In genomic region chr18:59818769-59819168, GRCh38 we compare ENCODE assay signal across 33 cellular contexts.
"Had no signal": no experiment of that assay in that cellular context is flagged by ENCODE, and none has a peak within 500 bp of the region (broad histone marks: within the 10 kb centered on the region; RNA-seq: fewer than 3 reads in every experiment).

No MANE protein-coding gene starts in this region.

- H3K27me3 ChIP-seq: adrenal gland, body of pancreas, colonic mucosa had no signal

- H3K9me3 Mint-ChIP-seq: activated CD4-positive, alpha-beta memory T cell treated with anti-CD3 and anti-CD28 coated beads, Interleukin-2, amount 10 ng/mL, durations not matched to agents 7 days and 5 days; activated CD4-positive, alpha-beta T cell treated with anti-CD3 and anti-CD28 coated beads, Interleukin-2, amount 10 ng/mL, durations not matched to agents 7 days and 5 days; activated naive CD4-positive, alpha-beta T cell treated with anti-CD3 and anti-CD28 coated beads for 36 hours; activated naive CD4-positive, alpha-beta T cell treated with anti-CD3 and anti-CD28 coated beads, Interleukin-2, amount 50 U/mL, for 24 hours; activated naive CD8-positive, alpha-beta T cell treated with anti-CD3 and anti-CD28 coated beads for 36 hours; activated naive CD8-positive, alpha-beta T cell treated with anti-CD3 and anti-CD28 coated beads, Interleukin-2, amount 50 U/mL, for 24 hours; activated T-helper 1 cell treated with anti-CD3 and anti-CD28 coated beads, Interleukin-12 subunit alpha, Interleukin-12 subunit beta, Interleukin-2, Interleukin-4 antibody, amounts not matched to agents 30 ng/mL and 10 ng/mL and 1 ng/mL, durations not matched to agents 14 hours and 24 hours and 36 hours; activated T-helper 2 cell treated with anti-CD3 and anti-CD28 coated beads, Interferon-gamma antibody, Interleukin-2, Interleukin-4, amounts not matched to agents 10 μg/mL and 5 μg/mL and 100 μg/mL, durations not matched to agents 14 hours and 24 hours and 36 hours; endodermal cell; T-helper 2 cell treated with Interferon-gamma antibody and Interleukin-4, amounts not matched to agents 5 μg/mL and 100 μg/mL, for 36 hours had no signal

- ATAC-seq: activated naive CD8-positive, alpha-beta T cell treated with anti-CD3 and anti-CD28 coated beads, Interleukin-2, amount 50 U/mL, for 24 hours; body of pancreas; esophagus mucosa; T-helper 17 cell had no signal

- H3K36me3 ChIP-seq: adrenal gland, colonic mucosa, WERI-Rb-1 had no signal

- FAIRE-seq: frontal cortex had no signal

- H3K27ac ChIP-seq: adrenal gland, body of pancreas, colonic mucosa, WERI-Rb-1 had no signal

- H3K9me3 ChIP-seq: adrenal gland, body of pancreas, colonic mucosa had no signal

- DNase-seq: activated CD4-positive, alpha-beta memory T cell treated with anti-CD3 and anti-CD28 coated beads, Interleukin-2, amount 10 ng/mL, durations not matched to agents 7 days and 5 days; activated CD4-positive, alpha-beta T cell treated with anti-CD3 and anti-CD28 coated beads for 1 hour; activated CD4-positive, alpha-beta T cell treated with anti-CD3 and anti-CD28 coated beads for 4 hours; activated CD4-positive, alpha-beta T cell treated with anti-CD3 and anti-CD28 coated beads, Interleukin-2, amount 10 ng/mL, durations not matched to agents 7 days and 5 days; activated CD4-positive, alpha-beta T cell treated with anti-CD3 and anti-CD28 coated beads, Interleukin-2, amount 50 U/mL, for 4 hours; activated CD4-positive, CD25-positive, alpha-beta regulatory T cell; activated effector memory CD4-positive, alpha-beta T cell treated with anti-CD3 and anti-CD28 coated beads, Interleukin-2, amount 50 U/mL, for 16 hours; activated naive CD4-positive, alpha-beta T cell treated with anti-CD3 and anti-CD28 coated beads for 36 hours; activated naive CD8-positive, alpha-beta T cell treated with anti-CD3 and anti-CD28 coated beads for 36 hours; activated naive CD8-positive, alpha-beta T cell treated with anti-CD3 and anti-CD28 coated beads, Interleukin-2, amount 50 U/mL, for 24 hours; activated T-cell treated with anti-CD3 and anti-CD28 coated beads, Interleukin-2, amount 50 U/mL, for 1 hour; activated T-cell treated with anti-CD3 and anti-CD28 coated beads, Interleukin-2, amount 50 U/mL, for 48 hours; adrenal gland; amygdala; aorta; body of pancreas; caudate nucleus; cerebellar nuclear complex; colonic mucosa; effector CD8-positive, alpha-beta T cell; endodermal cell; foreskin fibroblast; head of caudate nucleus; hippocampal formation; T-helper 17 cell; T1000; WERI-Rb-1 had no signal

- H3K4me3 Mint-ChIP-seq: activated CD4-positive, alpha-beta memory T cell treated with anti-CD3 and anti-CD28 coated beads, Interleukin-2, amount 10 ng/mL, durations not matched to agents 7 days and 5 days; activated CD4-positive, alpha-beta T cell treated with anti-CD3 and anti-CD28 coated beads, Interleukin-2, amount 10 ng/mL, durations not matched to agents 7 days and 5 days; activated naive CD4-positive, alpha-beta T cell treated with anti-CD3 and anti-CD28 coated beads for 36 hours; activated naive CD4-positive, alpha-beta T cell treated with anti-CD3 and anti-CD28 coated beads, Interleukin-2, amount 50 U/mL, for 24 hours; activated naive CD8-positive, alpha-beta T cell treated with anti-CD3 and anti-CD28 coated beads for 36 hours; activated naive CD8-positive, alpha-beta T cell treated with anti-CD3 and anti-CD28 coated beads, Interleukin-2, amount 50 U/mL, for 24 hours; activated T-helper 1 cell treated with anti-CD3 and anti-CD28 coated beads, Interleukin-12 subunit alpha, Interleukin-12 subunit beta, Interleukin-2, Interleukin-4 antibody, amounts not matched to agents 30 ng/mL and 10 ng/mL and 1 ng/mL, durations not matched to agents 14 hours and 24 hours and 36 hours; endodermal cell; T-helper 17 cell; T-helper 2 cell treated with Interferon-gamma antibody and Interleukin-4, amounts not matched to agents 5 μg/mL and 100 μg/mL, for 36 hours had no signal

- H3K4me3 ChIP-seq: adrenal gland, body of pancreas, colonic mucosa had no signal

- H3K4me1 Mint-ChIP-seq: activated CD4-positive, alpha-beta memory T cell treated with anti-CD3 and anti-CD28 coated beads, Interleukin-2, amount 10 ng/mL, durations not matched to agents 7 days and 5 days; activated CD4-positive, alpha-beta T cell treated with anti-CD3 and anti-CD28 coated beads, Interleukin-2, amount 10 ng/mL, durations not matched to agents 7 days and 5 days; activated naive CD4-positive, alpha-beta T cell treated with anti-CD3 and anti-CD28 coated beads, Interleukin-2, amount 50 U/mL, for 24 hours; activated naive CD8-positive, alpha-beta T cell treated with anti-CD3 and anti-CD28 coated beads, Interleukin-2, amount 50 U/mL, for 24 hours had no signal

- H3K36me3 Mint-ChIP-seq: activated naive CD4-positive, alpha-beta T cell treated with anti-CD3 and anti-CD28 coated beads, Interleukin-2, amount 50 U/mL, for 24 hours; activated naive CD8-positive, alpha-beta T cell treated with anti-CD3 and anti-CD28 coated beads for 36 hours had no signal

- H3K27ac Mint-ChIP-seq: activated CD4-positive, alpha-beta memory T cell treated with anti-CD3 and anti-CD28 coated beads, Interleukin-2, amount 10 ng/mL, durations not matched to agents 7 days and 5 days; activated CD4-positive, alpha-beta T cell treated with anti-CD3 and anti-CD28 coated beads, Interleukin-2, amount 10 ng/mL, durations not matched to agents 7 days and 5 days; activated naive CD4-positive, alpha-beta T cell treated with anti-CD3 and anti-CD28 coated beads for 36 hours; activated naive CD4-positive, alpha-beta T cell treated with anti-CD3 and anti-CD28 coated beads, Interleukin-2, amount 50 U/mL, for 24 hours; activated naive CD8-positive, alpha-beta T cell treated with anti-CD3 and anti-CD28 coated beads for 36 hours; activated naive CD8-positive, alpha-beta T cell treated with anti-CD3 and anti-CD28 coated beads, Interleukin-2, amount 50 U/mL, for 24 hours; activated T-helper 1 cell treated with anti-CD3 and anti-CD28 coated beads, Interleukin-12 subunit alpha, Interleukin-12 subunit beta, Interleukin-2, Interleukin-4 antibody, amounts not matched to agents 30 ng/mL and 10 ng/mL and 1 ng/mL, durations not matched to agents 14 hours and 24 hours and 36 hours; activated T-helper 2 cell treated with anti-CD3 and anti-CD28 coated beads, Interferon-gamma antibody, Interleukin-2, Interleukin-4, amounts not matched to agents 10 μg/mL and 5 μg/mL and 100 μg/mL, durations not matched to agents 14 hours and 24 hours and 36 hours; endodermal cell; T-helper 17 cell; T-helper 2 cell treated with Interferon-gamma antibody and Interleukin-4, amounts not matched to agents 5 μg/mL and 100 μg/mL, for 36 hours had no signal

- H3K4me1 ChIP-seq: body of pancreas, colonic mucosa had no signal
